ENCODE assay signal across 10 cellular contexts in the genomic region with DNA sequence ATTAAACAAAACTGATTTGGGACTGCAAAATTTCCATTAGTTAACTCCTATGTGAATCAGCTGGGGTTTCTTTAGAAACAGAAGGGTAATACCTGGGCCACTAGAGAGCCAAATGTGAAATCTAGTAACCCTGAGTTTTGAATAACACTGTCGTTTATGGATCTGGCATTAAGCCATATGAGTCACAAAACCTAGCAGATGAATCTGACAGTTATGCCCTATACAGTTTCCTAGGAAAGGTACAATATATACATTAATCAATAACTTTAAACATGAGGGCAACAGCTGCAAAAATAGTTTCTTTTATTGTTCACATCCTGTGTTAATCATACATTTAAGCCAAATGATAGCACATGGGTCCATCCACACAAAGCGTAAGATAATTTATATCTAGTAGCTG. TPM values are rescaled to one million over a fixed set of nuclear protein-coding genes. Genes with fewer than 3 reads are reported as not detected.
A peak's percentile ranks its signal among the peaks of the same experiment; 100 is the strongest.
DNase-seq lines count a peak whose midpoint lies in the region; ATAC-seq, FAIRE-seq and TF ChIP-seq lines count a peak whose summit lies in the region.
"Had no signal": no experiment of that assay in that cellular context is flagged by ENCODE, and none has a peak within 500 bp of the region (broad histone marks: within the 10 kb centered on the region; RNA-seq: fewer than 3 reads in every experiment).

No MANE protein-coding gene starts in this region.

- CTCF ChIA-PET in activated CD4-positive, alpha-beta memory T cell treated with anti-CD3 and anti-CD28 coated beads, Interleukin-2, amount 10 ng/mL, durations not matched to agents 7 days and 5 days (lab: Charles Lee), result no interaction called here
- CTCF ChIA-PET in T-cell (lab: Charles Lee), result interaction anchor here (0.5 to 1.0 kb wide), 2 partner anchors 8 to 13 kb away, joined by 3 read pairs; no protein-coding TSS in a partner anchor

- H3K36me3 Mint-ChIP-seq in endodermal cell (ENCODE audit: low read depth) (no peaks in the 10 kb centered on the region), T-cell (no peaks in the 10 kb centered on the region)
- peaks cover 2% of the 10 kb centered on the region for H3K36me3 Mint-ChIP-seq in activated CD4-positive, alpha-beta memory T cell treated with anti-CD3 and anti-CD28 coated beads, Interleukin-2, amount 10 ng/mL, durations not matched to agents 7 days and 5 days (ENCODE audit: low read depth)

- POLR2A ChIA-PET in activated CD4-positive, alpha-beta memory T cell treated with anti-CD3 and anti-CD28 coated beads, Interleukin-2, amount 10 ng/mL, durations not matched to agents 7 days and 5 days (lab: Charles Lee), result no interaction called here
- POLR2A ChIA-PET in T-cell (lab: Charles Lee), result no interaction called here

- TF ChIP-seq CTCF in endodermal cell (conservative IDR thresholded peaks at IDR 0.05), result no peak
- TF ChIP-seq CTCF in D721Med (IDR thresholded peaks at IDR 0.05; ENCODE audit: insufficient read depth, missing control alignments), result no peak

- no peaks in the 10 kb centered on the region for H3K9me3 ChIP-seq in endodermal cell (ENCODE audit: control insufficient read depth, low read length)

- ATAC-seq in GM21825 (IDR thresholded peaks at IDR 0.05; ENCODE audit: unreplicated experiment) (peak; percentile 46), T-cell (replicated peaks in 1 of 4) (no peak)
- ATAC-seq: activated CD8-positive, alpha-beta T cell treated with anti-CD3 and anti-CD28 coated beads, Interleukin-2, amount 10 ng/mL, durations not matched to agents 7 days and 5 days had no signal

- no peaks in the 10 kb centered on the region for H3K36me3 ChIP-seq in endodermal cell (ENCODE audit: control insufficient read depth, insufficient read depth, low read length)

- FAIRE-seq in D721Med (lab: Jason Lieb, UNC), result no peak

- H3K4me1 ChIP-seq in endodermal cell (ENCODE audit: control insufficient read depth, insufficient read depth, low read length), result peaks cover 5% of the 10 kb centered on the region

- peaks cover 4% of the 10 kb centered on the region for H3K27me3 ChIP-seq in endodermal cell (ENCODE audit: control insufficient read depth, insufficient read depth, low read length, poor library complexity, severe bottlenecking)

- H3K9me3 Mint-ChIP-seq in endodermal cell (no peaks in the 10 kb centered on the region), T-cell (no peaks in the 10 kb centered on the region)
- H3K9me3 Mint-ChIP-seq in activated CD4-positive, alpha-beta memory T cell treated with anti-CD3 and anti-CD28 coated beads, Interleukin-2, amount 10 ng/mL, durations not matched to agents 7 days and 5 days, result no peaks in the 10 kb centered on the region

- 88 to 98% methylated on average over 1 to 2 of the region's 2 CpGs for WGBS in endodermal cell (ENCODE audit: insufficient coverage in 1 of 2, insufficient read length in 1 of 2), 2 experiments

- DNase-seq in NCI-H1417 (lab: John Stamatoyannopoulos, UW), result peak in 2 of 3 experiments; percentile 24 to 72
- DNase-seq in SW480 (ENCODE audit: low spot score), result peak; percentile 65
- DNase-seq in pulmonary artery endothelial cell (ENCODE audit: low read depth, low spot score), result peak; percentile 24
- DNase-seq in endodermal cell, result no peak
- no peak for DNase-seq in D721Med (ENCODE audit: insufficient read length, low spot score)
- DNase-seq in activated CD4-positive, alpha-beta memory T cell treated with anti-CD3 and anti-CD28 coated beads, Interleukin-2, amount 10 ng/mL, durations not matched to agents 7 days and 5 days, result no peak
- DNase-seq in T-cell, result no peak
- DNase-seq: activated CD8-positive, alpha-beta T cell treated with anti-CD3 and anti-CD28 coated beads, Interleukin-2, amount 10 ng/mL, durations not matched to agents 7 days and 5 days had no signal

- H3K27ac Mint-ChIP-seq in endodermal cell (no peak overlapping the region), T-cell (no peak overlapping the region)
- no peak overlapping the region for H3K27ac Mint-ChIP-seq in activated CD4-positive, alpha-beta memory T cell treated with anti-CD3 and anti-CD28 coated beads, Interleukin-2, amount 10 ng/mL, durations not matched to agents 7 days and 5 days
- H3K27ac Mint-ChIP-seq: activated CD8-positive, alpha-beta T cell treated with anti-CD3 and anti-CD28 coated beads, Interleukin-2, amount 10 ng/mL, durations not matched to agents 7 days and 5 days had no signal

- H3K27ac ChIP-seq in endodermal cell (ENCODE audit: low read depth, low read length), result no peak overlapping the region
- H3K27ac ChIP-seq: skin epidermis had no signal

- H3K4me3 Mint-ChIP-seq in endodermal cell (no peak overlapping the region), T-cell (no peak overlapping the region)
- H3K4me3 Mint-ChIP-seq in activated CD4-positive, alpha-beta memory T cell treated with anti-CD3 and anti-CD28 coated beads, Interleukin-2, amount 10 ng/mL, durations not matched to agents 7 days and 5 days, result no peak overlapping the region
- H3K4me3 Mint-ChIP-seq: activated CD8-positive, alpha-beta T cell treated with anti-CD3 and anti-CD28 coated beads, Interleukin-2, amount 10 ng/mL, durations not matched to agents 7 days and 5 days had no signal

- H3K4me1 Mint-ChIP-seq in endodermal cell (peaks cover 43% of the 10 kb centered on the region), T-cell (peaks cover 13 to 24% (median 22%) of the 10 kb centered on the region in 3 donors)
- peaks cover 14% of the 10 kb centered on the region for H3K4me1 Mint-ChIP-seq in activated CD4-positive, alpha-beta memory T cell treated with anti-CD3 and anti-CD28 coated beads, Interleukin-2, amount 10 ng/mL, durations not matched to agents 7 days and 5 days

- H3K9ac ChIP-seq in endodermal cell (ENCODE audit: extremely low read depth, low read length, poor library complexity, severe bottlenecking), result no peak overlapping the region

- H3K27me3 Mint-ChIP-seq in endodermal cell (ENCODE audit: insufficient read depth) (peaks cover 5% of the 10 kb centered on the region), T-cell (no peaks in the 10 kb centered on the region)
- H3K27me3 Mint-ChIP-seq in activated CD4-positive, alpha-beta memory T cell treated with anti-CD3 and anti-CD28 coated beads, Interleukin-2, amount 10 ng/mL, durations not matched to agents 7 days and 5 days, result no peaks in the 10 kb centered on the region

- no peak overlapping the region for H3K4me3 ChIP-seq in endodermal cell (ENCODE audit: low read length)
- H3K4me3 ChIP-seq: skin epidermis had no signal

RNA-seq across cellular contexts. Expression of a gene that starts 56.9 kb away (rescaled TPM):
- total RNA-seq in pulmonary artery endothelial cell (199 and 229 TPM in 2 replicates), endodermal cell (10 to 100 TPM; 32.9 to 38.2 TPM), T-cell (10 to 100 TPM; 17.5 to 29.2 (median 23.3) TPM)
- 165 TPM for polyA plus RNA-seq in endodermal cell (2013, experiment 1 of 2)
- 169 TPM for polyA plus RNA-seq in endodermal cell (2013, experiment 2 of 2)
- total RNA-seq in activated CD4-positive, alpha-beta memory T cell treated with anti-CD3 and anti-CD28 coated beads, Interleukin-2, amount 10 ng/mL, durations not matched to agents 7 days and 5 days, result 10 to 100 TPM; 45.8 to 46.2 TPM

Comparison
In these comparisons a context has a peak if more than half of its experiments do, and no peak if none do; other contexts are left out.
1. DNase-seq: peak in NCI-H1417 (2 of 3), SW480 (single experiment) and pulmonary artery endothelial cell (single experiment); none in endodermal cell (single experiment), D721Med (single experiment), activated CD4-positive, alpha-beta memory T cell treated with anti-CD3 and anti-CD28 coated beads, Interleukin-2, amount 10 ng/mL, durations not matched to agents 7 days and 5 days (single experiment) and T-cell (0 of 34).